ENCODE assay signal across 8 cellular contexts in genomic region chr7:98281757-98282652, GRCh38. TPM values are rescaled to one million over a fixed set of nuclear protein-coding genes. Genes with fewer than 3 reads are reported as not detected.
A peak's percentile ranks its signal among the peaks of the same experiment; 100 is the strongest.
DNase-seq lines count a peak whose midpoint lies in the region; ATAC-seq and TF ChIP-seq lines count a peak whose summit lies in the region.

No MANE protein-coding gene starts in this region.

- H3K9me3 Mint-ChIP-seq in mesothelial cell of epicardium, result no peaks in the 10 kb centered on the region

- H3K4me1 ChIP-seq in thymus (ENCODE audit: control insufficient read depth, insufficient read depth, low read length), result peaks cover 6% of the 10 kb centered on the region

- peak overlapping the region; percentile 91 for H3K4me3 Mint-ChIP-seq in mesothelial cell of epicardium

- H3K4me1 Mint-ChIP-seq in mesothelial cell of epicardium, result peaks cover 41% of the 10 kb centered on the region

- ATAC-seq in HG02759 (IDR thresholded peaks at IDR 0.05; ENCODE audit: unreplicated experiment), result peak; percentile 47

- H3K4me3 ChIP-seq in choroid plexus epithelial cell (ENCODE audit: low read depth, low read length) (peak overlapping the region; percentile 86), thymus (ENCODE audit: low read length) (peak overlapping the region; percentile 90)

- peaks cover 3% of the 10 kb centered on the region for H3K36me3 Mint-ChIP-seq in mesothelial cell of epicardium

- peaks cover 2% of the 10 kb centered on the region for H3K36me3 ChIP-seq in thymus (ENCODE audit: control insufficient read depth, insufficient read depth)

- CTCF ChIA-PET in RWPE1 (lab: Yijun Ruan, JAX), result no interaction called here

- whole genome bisulfite sequencing in thymus, result 11% methylated on average over 80 of the region's 80 CpGs

- H3K27me3 Mint-ChIP-seq in mesothelial cell of epicardium (ENCODE audit: low read depth), result no peaks in the 10 kb centered on the region

- TF ChIP-seq CTCF in RWPE1 (conservative IDR thresholded peaks at IDR 0.05; ENCODE audit: low read depth), result no peak
- no peak for TF ChIP-seq CTCF in choroid plexus epithelial cell (conservative IDR thresholded peaks at IDR 0.05; ENCODE audit: low read depth, low read length)
- no peak for TF ChIP-seq CTCF in mesothelial cell of epicardium (IDR thresholded peaks at IDR 0.05; ENCODE audit: unreplicated experiment)

- H3K27ac ChIP-seq in RWPE1 (peak overlapping the region; percentile 97), thymus (ENCODE audit: low read depth) (peak overlapping the region; percentile 77)

- no peaks in the 10 kb centered on the region for H3K27me3 ChIP-seq in thymus (ENCODE audit: control insufficient read depth, insufficient read depth)

- no peaks in the 10 kb centered on the region for H3K9me3 ChIP-seq in thymus (ENCODE audit: control insufficient read depth)

- H3K27ac Mint-ChIP-seq in mesothelial cell of epicardium, result peak overlapping the region; percentile 93

- DNase-seq in NOMO-1 treated with DMSO at 0.1 percent for 48 hours (lab: John Stamatoyannopoulos, UW; ENCODE audit: unreplicated experiment) (peak; percentile 9), NOMO-1 (lab: John Stamatoyannopoulos, UW; ENCODE audit: unreplicated experiment in 2 of 2) (no peak), RWPE1 (ENCODE audit: low spot score) (no peak), choroid plexus epithelial cell (ENCODE audit: low read depth) (no peak), mesothelial cell of epicardium (ENCODE audit: low spot score in 2 of 2, unreplicated experiment in 2 of 2) (no peak), UCSD-AML1 (lab: John Stamatoyannopoulos, UW; ENCODE audit: unreplicated experiment) (no peak)

- POLR2A ChIA-PET in RWPE1 (lab: Yijun Ruan, JAX; ENCODE audit: low non-redundant PET), result no interaction called here

RNA-seq across cellular contexts. Expression of gene BRI3, which starts 0.5 kb away (rescaled TPM):
- 112 to 115 TPM (median 113 TPM) in 3 replicates for total RNA-seq in mesothelial cell of epicardium
- 222 TPM for polyA plus RNA-seq in thymus

RNA-seq across cellular contexts. Expression of gene TECPR1, which starts 30.0 kb away (rescaled TPM):
- 35.7 to 38.0 TPM (median 37.0 TPM) in 3 replicates for total RNA-seq in mesothelial cell of epicardium
- 30.0 TPM for polyA plus RNA-seq in thymus
